Comparison of ENCODE assay signal across 8 cellular contexts in the genomic region with DNA sequence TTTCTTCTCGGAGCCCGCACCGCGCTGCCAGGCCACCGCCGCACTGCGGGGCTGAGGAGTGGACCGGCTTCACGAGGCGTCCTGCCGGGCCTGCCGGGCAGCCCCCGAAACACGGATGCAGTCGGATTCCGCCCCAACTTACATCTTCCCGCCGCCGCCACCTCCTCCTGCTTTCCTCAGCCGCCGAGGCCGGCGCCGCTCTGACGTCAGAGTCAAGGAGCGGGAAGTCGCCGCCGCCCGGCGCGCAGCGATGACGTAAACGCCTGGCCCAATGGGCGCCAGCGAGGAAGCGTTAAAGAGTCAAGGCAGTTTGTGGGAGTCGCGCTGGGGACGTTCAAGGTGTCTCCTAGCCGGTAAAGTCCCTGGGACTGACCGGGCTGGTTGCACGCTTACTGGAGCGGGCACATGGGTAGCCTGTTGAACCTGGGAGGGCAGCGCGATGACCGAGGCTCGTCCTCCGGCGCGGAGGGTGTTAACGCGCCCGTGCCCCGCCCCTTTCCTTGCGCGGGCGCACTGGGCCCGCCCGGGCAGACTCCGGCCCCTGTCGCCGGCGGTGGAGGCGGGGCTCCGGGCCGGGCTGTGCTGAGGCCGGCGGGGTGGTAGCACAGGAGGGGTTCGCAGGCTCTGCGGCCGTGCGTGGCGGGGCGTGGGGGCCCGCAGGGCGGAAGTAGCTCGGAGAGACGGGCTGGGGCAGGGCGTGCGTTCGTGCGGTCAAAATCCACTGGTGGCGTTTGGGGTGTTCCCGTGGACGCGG. TPM values are rescaled to one million over a fixed set of nuclear protein-coding genes. Genes with fewer than 3 reads are reported as not detected.
DNase-seq lines count a peak whose midpoint lies in the region; ATAC-seq and TF ChIP-seq lines count a peak whose summit lies in the region.

A gene with protein sequence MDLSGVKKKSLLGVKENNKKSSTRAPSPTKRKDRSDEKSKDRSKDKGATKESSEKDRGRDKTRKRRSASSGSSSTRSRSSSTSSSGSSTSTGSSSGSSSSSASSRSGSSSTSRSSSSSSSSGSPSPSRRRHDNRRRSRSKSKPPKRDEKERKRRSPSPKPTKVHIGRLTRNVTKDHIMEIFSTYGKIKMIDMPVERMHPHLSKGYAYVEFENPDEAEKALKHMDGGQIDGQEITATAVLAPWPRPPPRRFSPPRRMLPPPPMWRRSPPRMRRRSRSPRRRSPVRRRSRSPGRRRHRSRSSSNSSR (minus strand): TSS at position 214 of the 754 bp plus-strand sequence. CDS start 3,483 bp downstream, outside the sequence.

- H3K36me3 Mint-ChIP-seq in chondrocyte (ENCODE audit: low read depth) = peaks cover 2% of the 10 kb centered on the region

- H3K4me3 Mint-ChIP-seq in chondrocyte (ENCODE audit: unreplicated experiment) = peak within 1 kb of the TSS; percentile 88

- H3K4me1 Mint-ChIP-seq in chondrocyte (ENCODE audit: low read depth) = peaks cover 38% of the 10 kb centered on the region

- peak within 1 kb of the TSS; percentile 99 for H3K27ac Mint-ChIP-seq in chondrocyte (ENCODE audit: unreplicated experiment)

- DNase-seq in Ammon's horn (ENCODE audit: low spot score) (peak; percentile 95), NCI-H460 (ENCODE audit: extremely low read depth, low read depth) (peak; percentile 90), chondrocyte (ENCODE audit: low spot score) (peak; percentile 98), kidney glomerular epithelial cell (lab: John Stamatoyannopoulos, UW) (peak; percentile 91)
- peak; percentile 89 to 95 for DNase-seq in activated CD4-positive, alpha-beta T cell treated with anti-CD3 and anti-CD28 coated beads for 24 hours (ENCODE audit: low read depth in 2 of 2)
- DNase-seq in stimulated activated CD4-positive, alpha-beta T cell treated with anti-CD3 and anti-CD28 coated beads, Interleukin-15, amount 100 ng/mL, for 48 hours (ENCODE audit: low read depth in 2 of 2) = peak; percentile 93

- H3K9me3 Mint-ChIP-seq in chondrocyte (ENCODE audit: low read depth) = no peaks in the 10 kb centered on the region

- no peaks in the 10 kb centered on the region for H3K27me3 Mint-ChIP-seq in chondrocyte (ENCODE audit: low read depth)

- peak; percentile 96 for TF ChIP-seq POLR2A in GM19099 (IDR thresholded peaks at IDR 0.05; ENCODE audit: extremely low read depth, insufficient read length, low read depth)

- ATAC-seq in HG03378 (IDR thresholded peaks at IDR 0.05; ENCODE audit: unreplicated experiment) = peak; percentile 61

- no peak for TF ChIP-seq CTCF in chondrocyte (IDR thresholded peaks at IDR 0.05)

RNA-seq across cellular contexts. Expression of the gene that starts here (rescaled TPM):
- 142 and 147 TPM in 2 replicates for total RNA-seq in NCI-H460 (2014; rRNA removed; shearing (Covaris generic))
- polyA plus RNA-seq in NCI-H460 (2014; cell fraction: nucleus; rRNA removed) = 211 and 234 TPM in 2 replicates
- total RNA-seq in chondrocyte = 109 to 122 TPM (median 111 TPM) in 3 replicates

Comparison
In these comparisons a context has a peak if more than half of its experiments do, and no peak if none do; other contexts are left out.
1. Peak in every context shown above with its lines: DNase-seq and ATAC-seq.